Comparison of ENCODE assay signal across 19 cellular contexts in the genomic region with DNA sequence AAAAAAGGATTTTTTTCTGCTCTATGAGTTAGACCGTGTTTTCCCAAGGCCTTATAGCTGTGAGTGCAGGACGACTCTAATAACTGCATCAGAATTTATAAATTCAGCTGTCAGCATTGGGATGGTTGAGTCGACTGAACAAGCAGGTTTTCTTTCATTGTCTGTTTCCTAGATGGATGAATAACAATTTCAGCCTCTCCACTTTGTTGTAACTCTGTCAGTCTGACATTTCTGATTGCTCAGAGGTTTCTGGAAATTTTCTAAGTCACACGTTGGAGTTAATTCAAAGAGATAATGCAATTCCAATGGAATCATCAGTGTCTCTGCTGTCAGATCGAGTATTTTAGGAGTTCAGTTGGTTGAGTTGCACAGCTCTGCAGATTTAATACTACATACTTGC.
DNase-seq lines count a peak whose midpoint lies in the region; ATAC-seq and TF ChIP-seq lines count a peak whose summit lies in the region.
"Had no signal": no experiment of that assay in that cellular context is flagged by ENCODE, and none has a peak within 500 bp of the region (broad histone marks: within the 10 kb centered on the region; RNA-seq: fewer than 3 reads in every experiment).

No MANE protein-coding gene starts in this region.

- H3K4me3 ChIP-seq in neural progenitor cell = no peak overlapping the region
- H3K4me3 ChIP-seq in effector memory CD4-positive, alpha-beta T cell (ENCODE audit: insufficient read depth, low read depth, low read length, poor library complexity, severe bottlenecking) = no peak overlapping the region
- H3K4me3 ChIP-seq: BLaER1 treated with 17β-estradiol and CSF1 and Interleukin-3, amounts not matched to agents 10 nM and 100 nM; GM23248 had no signal

- no peaks in the 10 kb centered on the region for H4K20me1 ChIP-seq in neural progenitor cell (ENCODE audit: low read depth)
- H4K20me1 ChIP-seq: BLaER1 treated with 17β-estradiol and CSF1 and Interleukin-3, amounts not matched to agents 10 nM and 100 nM had no signal

- no peaks in the 10 kb centered on the region for H3K36me3 ChIP-seq in neural progenitor cell
- H3K36me3 ChIP-seq in effector memory CD4-positive, alpha-beta T cell (ENCODE audit: control insufficient read depth, insufficient read depth, low read length) = no peaks in the 10 kb centered on the region
- H3K36me3 ChIP-seq: BE2C; BLaER1 treated with 17β-estradiol and CSF1 and Interleukin-3, amounts not matched to agents 10 nM and 100 nM had no signal

- no peaks in the 10 kb centered on the region for H3K36me3 Mint-ChIP-seq in glutamatergic neuron (ENCODE audit: unreplicated experiment)
- no peaks in the 10 kb centered on the region for H3K36me3 Mint-ChIP-seq in neural progenitor cell

- H3K27ac Mint-ChIP-seq in glutamatergic neuron (ENCODE audit: unreplicated experiment) (peak overlapping the region; percentile 10), neural progenitor cell (peak overlapping the region; percentile 54)
- H3K27ac Mint-ChIP-seq: CD14-positive monocyte; CD4-positive, alpha-beta T cell; CD8-positive, alpha-beta memory T cell had no signal

- no peak overlapping the region for H3K9ac ChIP-seq in neural progenitor cell
- H3K9ac ChIP-seq: BLaER1 treated with 17β-estradiol and CSF1 and Interleukin-3, amounts not matched to agents 10 nM and 100 nM; GM23248 had no signal

- no peak overlapping the region for H2AFZ ChIP-seq in neural progenitor cell (replicated peaks)
- H2AFZ ChIP-seq: GM23248 had no signal

- H3K4me3 Mint-ChIP-seq in glutamatergic neuron (ENCODE audit: unreplicated experiment) (peak overlapping the region; percentile 73), neural progenitor cell (no peak overlapping the region)
- H3K4me3 Mint-ChIP-seq: CD14-positive monocyte; CD4-positive, alpha-beta T cell; CD8-positive, alpha-beta memory T cell had no signal

- DNase-seq in SK-N-DZ (ENCODE audit: low spot score) = peak; percentile 20
- DNase-seq in glutamatergic neuron = no peak
- no peak for DNase-seq in neural progenitor cell (ENCODE audit: low spot score)
- DNase-seq in A172 (ENCODE audit: low spot score) = no peak
- DNase-seq in effector memory CD4-positive, alpha-beta T cell = no peak
- DNase-seq: AML-193; BE2C; CD4-positive, alpha-beta T cell; CD8-positive, alpha-beta memory T cell; DMS 273 treated with DMSO at 0.1 percent for 48 hours; DMS79; EL; GF-D8; GM23248; H7; HCEC 1CT had no signal

- H3K4me2 ChIP-seq in neural progenitor cell = no peak overlapping the region
- H3K4me2 ChIP-seq: BLaER1 treated with 17β-estradiol and CSF1 and Interleukin-3, amounts not matched to agents 10 nM and 100 nM had no signal

- no peaks in the 10 kb centered on the region for H3F3A ChIP-seq in neural progenitor cell (ENCODE audit: low read depth)

- peaks cover 6% of the 10 kb centered on the region for H3K27me3 Mint-ChIP-seq in glutamatergic neuron (ENCODE audit: unreplicated experiment)
- peaks cover 2% of the 10 kb centered on the region for H3K27me3 Mint-ChIP-seq in neural progenitor cell (ENCODE audit: insufficient read depth, low read depth)
- H3K27me3 Mint-ChIP-seq: CD4-positive, alpha-beta T cell; CD8-positive, alpha-beta memory T cell had no signal

- H3K4me1 Mint-ChIP-seq in glutamatergic neuron (ENCODE audit: low read depth, unreplicated experiment) (peaks cover 50% of the 10 kb centered on the region), neural progenitor cell (peaks cover 36% of the 10 kb centered on the region)

- H3K79me2 ChIP-seq in neural progenitor cell (ENCODE audit: low read depth) = no peaks in the 10 kb centered on the region

- H3K4me1 ChIP-seq in neural progenitor cell = no peaks in the 10 kb centered on the region
- H3K4me1 ChIP-seq in effector memory CD4-positive, alpha-beta T cell (ENCODE audit: control insufficient read depth, insufficient read depth, low read length, poor library complexity, severe bottlenecking) = no peaks in the 10 kb centered on the region
- H3K4me1 ChIP-seq: BE2C had no signal

- no peaks in the 10 kb centered on the region for H3K9me3 ChIP-seq in neural progenitor cell (ENCODE audit: low read depth)
- H3K9me3 ChIP-seq in effector memory CD4-positive, alpha-beta T cell (ENCODE audit: control insufficient read depth, low read length) = no peaks in the 10 kb centered on the region
- H3K9me3 ChIP-seq: BE2C; BLaER1 treated with 17β-estradiol and CSF1 and Interleukin-3, amounts not matched to agents 10 nM and 100 nM had no signal

- H3K27me3 ChIP-seq in neural progenitor cell = no peaks in the 10 kb centered on the region
- H3K27me3 ChIP-seq in effector memory CD4-positive, alpha-beta T cell (replicated peaks; ENCODE audit: control insufficient read depth, insufficient read depth, low read length, poor library complexity, severe bottlenecking) = no peaks in the 10 kb centered on the region
- H3K27me3 ChIP-seq: BE2C had no signal

- TF ChIP-seq CTCF in glutamatergic neuron (IDR thresholded peaks at IDR 0.05; ENCODE audit: partially characterized antibody, unreplicated experiment) (no peak), neural progenitor cell (IDR thresholded peaks at IDR 0.05) (no peak)

- H3K27ac ChIP-seq in neural progenitor cell = no peak overlapping the region
- no peak overlapping the region for H3K27ac ChIP-seq in effector memory CD4-positive, alpha-beta T cell (ENCODE audit: insufficient read depth, low read length, poor library complexity, severe bottlenecking)
- H3K27ac ChIP-seq: BLaER1 treated with 17β-estradiol and CSF1 and Interleukin-3, amounts not matched to agents 10 nM and 100 nM; GM23248 had no signal

- H3K9me3 Mint-ChIP-seq in glutamatergic neuron (ENCODE audit: unreplicated experiment) (peaks cover 6% of the 10 kb centered on the region), neural progenitor cell (no peaks in the 10 kb centered on the region)
- H3K9me3 Mint-ChIP-seq: CD4-positive, alpha-beta T cell; CD8-positive, alpha-beta memory T cell had no signal

- ATAC-seq in GM21515 (IDR thresholded peaks at IDR 0.05; ENCODE audit: unreplicated experiment) = no peak
